ENCODE assay signal across 25 cellular contexts in the genomic region with DNA sequence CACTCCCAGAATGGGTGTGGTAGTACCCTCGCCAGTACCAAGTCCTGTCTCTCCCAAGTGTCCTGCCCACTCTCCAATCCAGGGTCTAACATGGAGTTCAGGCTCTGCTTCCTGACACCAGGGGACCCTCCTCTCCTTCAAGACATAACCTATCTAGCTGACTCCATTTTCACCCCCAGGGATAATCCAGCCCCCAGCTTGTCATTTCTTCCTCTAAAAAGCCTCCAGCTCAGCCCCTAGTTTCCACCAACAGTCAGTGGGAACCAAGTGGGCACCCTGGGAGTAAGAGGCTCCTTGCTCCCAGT. TPM values are rescaled to one million over a fixed set of nuclear protein-coding genes. Genes with fewer than 3 reads are reported as not detected.
DNase-seq lines count a peak whose midpoint lies in the region; ATAC-seq and TF ChIP-seq lines count a peak whose summit lies in the region.
"Had no signal": no experiment of that assay in that cellular context is flagged by ENCODE, and none has a peak within 500 bp of the region (broad histone marks: within the 10 kb centered on the region; RNA-seq: fewer than 3 reads in every experiment).

No MANE protein-coding gene starts in this region.

- 100% methylated on average over 1 of the region's 1 CpG for WGBS in upper lobe of left lung, 2 donors

- no TSS peak for BruUV-seq in PC-9 (replicated peaks; lab: Mats Ljungman, UMichigan)

- peaks cover 6% of the 10 kb centered on the region for H3K36me3 Mint-ChIP-seq in central memory CD8-positive, alpha-beta T cell (ENCODE audit: insufficient read depth)
- H3K36me3 Mint-ChIP-seq in osteocyte (ENCODE audit: unreplicated experiment) = no peaks in the 10 kb centered on the region
- no peaks in the 10 kb centered on the region for H3K36me3 Mint-ChIP-seq in activated CD4-positive, alpha-beta T cell treated with anti-CD3 and anti-CD28 coated beads for 36 hours (ENCODE audit: low read depth)
- H3K36me3 Mint-ChIP-seq: naive B cell had no signal

- peak; percentile 11 for ATAC-seq in stimulated activated naive CD8-positive, alpha-beta T cell treated with anti-CD3 and anti-CD28 coated beads, Interleukin-15, amount 100 ng/mL, for 72 hours
- ATAC-seq in stimulated activated naive CD8-positive, alpha-beta T cell treated with anti-CD3 and anti-CD28 coated beads, Interleukin-15, Interleukin-2, amounts not matched to agents 100 U/mL and 50 U/mL, for 24 hours = no peak
- ATAC-seq in central memory CD8-positive, alpha-beta T cell (replicated peaks; ENCODE audit: extremely low read depth, poor library complexity, severe bottlenecking) = no peak
- no peak for ATAC-seq in upper lobe of left lung (ENCODE audit: low FRiP score in 2 of 2)
- ATAC-seq in activated CD4-positive, alpha-beta T cell treated with anti-CD3 and anti-CD28 coated beads for 36 hours = no peak
- ATAC-seq: activated naive CD8-positive, alpha-beta T cell treated with anti-CD3 and anti-CD28 coated beads, Interleukin-2, amount 50 U/mL, for 24 hours; esophagus mucosa had no signal

- intact Hi-C loops in PC-9 (cut with micrococcal nuclease; ENCODE audit: unreplicated experiment) = no loop called here
- intact Hi-C loops in activated CD4-positive, alpha-beta T cell treated with anti-CD3 and anti-CD28 coated beads for 36 hours (cut with DNase I, micrococcal nuclease) = no loop called here

- CTCF ChIA-PET in PC-9 (lab: Charles Lee) = no interaction called here
- CTCF ChIA-PET in activated CD4-positive, alpha-beta T cell treated with anti-CD3 and anti-CD28 coated beads for 36 hours (lab: Charles Lee) = no interaction called here

- no peak for TF ChIP-seq CTCF in osteocyte (IDR thresholded peaks at IDR 0.05)
- TF ChIP-seq CTCF in upper lobe of left lung (IDR thresholded peaks at IDR 0.05) = no peak
- TF ChIP-seq CTCF in PC-9 (conservative IDR thresholded peaks at IDR 0.05) = no peak

- no peak for TF ChIP-seq POLR2A in upper lobe of left lung (IDR thresholded peaks at IDR 0.05)

- peak overlapping the region in 1 of 2 donors; percentile 55 for H3K27ac Mint-ChIP-seq in stimulated activated naive CD8-positive, alpha-beta T cell treated with anti-CD3 and anti-CD28 coated beads, Interleukin-15, amount 100 ng/mL, for 72 hours
- H3K27ac Mint-ChIP-seq in central memory CD8-positive, alpha-beta T cell (ENCODE audit: low read depth) = peak overlapping the region; percentile 78
- peak overlapping the region; percentile 24 for H3K27ac Mint-ChIP-seq in osteocyte (ENCODE audit: unreplicated experiment)
- H3K27ac Mint-ChIP-seq in activated CD4-positive, alpha-beta T cell treated with anti-CD3 and anti-CD28 coated beads for 36 hours = no peak overlapping the region
- H3K27ac Mint-ChIP-seq: activated naive CD8-positive, alpha-beta T cell treated with anti-CD3 and anti-CD28 coated beads, Interleukin-2, amount 50 U/mL, for 24 hours had no signal

- H3K79me2 ChIP-seq in PC-9 (ENCODE audit: low read depth) = no peaks in the 10 kb centered on the region

- H3K27me3 Mint-ChIP-seq in stimulated activated naive CD8-positive, alpha-beta T cell treated with anti-CD3 and anti-CD28 coated beads, Interleukin-15, amount 100 ng/mL, for 72 hours = no peaks in the 10 kb centered on the region
- H3K27me3 Mint-ChIP-seq in central memory CD8-positive, alpha-beta T cell = no peaks in the 10 kb centered on the region
- no peaks in the 10 kb centered on the region for H3K27me3 Mint-ChIP-seq in osteocyte (ENCODE audit: unreplicated experiment)
- H3K27me3 Mint-ChIP-seq in activated CD4-positive, alpha-beta T cell treated with anti-CD3 and anti-CD28 coated beads for 36 hours = no peaks in the 10 kb centered on the region
- H3K27me3 Mint-ChIP-seq: activated naive CD8-positive, alpha-beta T cell treated with anti-CD3 and anti-CD28 coated beads, Interleukin-2, amount 50 U/mL, for 24 hours; naive B cell had no signal

- POLR2A ChIA-PET in PC-9 (lab: Charles Lee; ENCODE audit: unreplicated experiment) = interaction anchor here (0.7 kb wide), 1 partner anchor 131 kb away, joined by 7 read pairs; no protein-coding TSS in a partner anchor
- POLR2A ChIA-PET in activated CD4-positive, alpha-beta T cell treated with anti-CD3 and anti-CD28 coated beads for 36 hours (lab: Charles Lee) = no interaction called here

- H3K4me3 Mint-ChIP-seq in stimulated activated naive CD8-positive, alpha-beta T cell treated with anti-CD3 and anti-CD28 coated beads, Interleukin-15, amount 100 ng/mL, for 72 hours = no peak overlapping the region
- H3K4me3 Mint-ChIP-seq in central memory CD8-positive, alpha-beta T cell = no peak overlapping the region
- no peak overlapping the region for H3K4me3 Mint-ChIP-seq in osteocyte (ENCODE audit: unreplicated experiment)
- no peak overlapping the region for H3K4me3 Mint-ChIP-seq in activated CD4-positive, alpha-beta T cell treated with anti-CD3 and anti-CD28 coated beads for 36 hours
- H3K4me3 Mint-ChIP-seq: activated naive CD8-positive, alpha-beta T cell treated with anti-CD3 and anti-CD28 coated beads, Interleukin-2, amount 50 U/mL, for 24 hours; naive B cell had no signal

- no peaks in the 10 kb centered on the region for H3K9me2 ChIP-seq in PC-9 (ENCODE audit: insufficient read depth)

- no peak for TF ChIP-seq EP300 in upper lobe of left lung (IDR thresholded peaks at IDR 0.05)

- H3K4me2 ChIP-seq in PC-9 = no peak overlapping the region

- H3K36me3 ChIP-seq in upper lobe of left lung (no peaks in the 10 kb centered on the region), PC-9 (ENCODE audit: low read depth) (no peaks in the 10 kb centered on the region)
- H3K36me3 ChIP-seq: uterus had no signal

- no peak overlapping the region for H3K27ac ChIP-seq in upper lobe of left lung
- no peak overlapping the region for H3K27ac ChIP-seq in PC-9
- H3K27ac ChIP-seq: uterus had no signal

- H2AFZ ChIP-seq in PC-9 = no peak overlapping the region

- H3F3A ChIP-seq in PC-9 (ENCODE audit: insufficient read depth, low read depth) = peaks cover 25% of the 10 kb centered on the region

- H3K4me3 ChIP-seq in upper lobe of left lung (no peak overlapping the region), PC-9 (no peak overlapping the region)
- H3K4me3 ChIP-seq: uterus had no signal

- H3K27me3 ChIP-seq in upper lobe of left lung = no peaks in the 10 kb centered on the region
- no peaks in the 10 kb centered on the region for H3K27me3 ChIP-seq in PC-9 (ENCODE audit: insufficient read depth, low read depth)
- H3K27me3 ChIP-seq: uterus had no signal

- no peaks in the 10 kb centered on the region for H3K4me1 Mint-ChIP-seq in stimulated activated naive CD8-positive, alpha-beta T cell treated with anti-CD3 and anti-CD28 coated beads, Interleukin-15, amount 100 ng/mL, for 72 hours
- no peaks in the 10 kb centered on the region for H3K4me1 Mint-ChIP-seq in central memory CD8-positive, alpha-beta T cell
- peaks cover 68% of the 10 kb centered on the region for H3K4me1 Mint-ChIP-seq in osteocyte (ENCODE audit: unreplicated experiment)
- no peaks in the 10 kb centered on the region for H3K4me1 Mint-ChIP-seq in activated CD4-positive, alpha-beta T cell treated with anti-CD3 and anti-CD28 coated beads for 36 hours

- H4K20me1 ChIP-seq in PC-9 (ENCODE audit: insufficient read depth) = no peaks in the 10 kb centered on the region

- no peaks in the 10 kb centered on the region for H3K9me3 Mint-ChIP-seq in stimulated activated naive CD8-positive, alpha-beta T cell treated with anti-CD3 and anti-CD28 coated beads, Interleukin-15, amount 100 ng/mL, for 72 hours
- H3K9me3 Mint-ChIP-seq in central memory CD8-positive, alpha-beta T cell = no peaks in the 10 kb centered on the region
- H3K9me3 Mint-ChIP-seq in osteocyte (ENCODE audit: unreplicated experiment) = no peaks in the 10 kb centered on the region
- no peaks in the 10 kb centered on the region for H3K9me3 Mint-ChIP-seq in activated CD4-positive, alpha-beta T cell treated with anti-CD3 and anti-CD28 coated beads for 36 hours (ENCODE audit: low read depth)
- H3K9me3 Mint-ChIP-seq: activated naive CD8-positive, alpha-beta T cell treated with anti-CD3 and anti-CD28 coated beads, Interleukin-2, amount 50 U/mL, for 24 hours; naive B cell had no signal

- H3K9me3 ChIP-seq in upper lobe of left lung = no peaks in the 10 kb centered on the region
- 0 out of 2 replicates have a peak, but pooled peaks cover 3% of the 10 kb centered on the region for H3K9me3 ChIP-seq in PC-9 (ENCODE audit: insufficient read depth, low read depth)
- H3K9me3 ChIP-seq: uterus had no signal

- DNase-seq in stimulated activated naive CD8-positive, alpha-beta T cell treated with anti-CD3 and anti-CD28 coated beads, Interleukin-15, amount 100 ng/mL, for 72 hours = no peak
- no peak for DNase-seq in stimulated activated naive CD8-positive, alpha-beta T cell treated with anti-CD3 and anti-CD28 coated beads, Interleukin-15, Interleukin-2, amounts not matched to agents 100 U/mL and 50 U/mL, for 24 hours
- no peak for DNase-seq in central memory CD8-positive, alpha-beta T cell (ENCODE audit: low spot score in 2 of 2)
- DNase-seq in osteocyte (ENCODE audit: extremely low spot score, unreplicated experiment) = no peak
- no peak for DNase-seq in upper lobe of left lung
- no peak for DNase-seq in PC-9
- no peak for DNase-seq in activated CD4-positive, alpha-beta T cell treated with anti-CD3 and anti-CD28 coated beads for 36 hours
- no peak for DNase-seq in NCI-H226
- DNase-seq: activated CD4-positive, alpha-beta T cell treated with anti-CD3 and anti-CD28 coated beads, Interleukin-2, amount 50 U/mL, for 1 hour; activated gamma-delta T cell treated with Interleukin-2 at 50 U/mL for 16 hours; activated naive CD8-positive, alpha-beta T cell treated with anti-CD3 and anti-CD28 coated beads, Interleukin-2, amount 50 U/mL, for 24 hours; activated T-cell treated with anti-CD3 and anti-CD28 coated beads, Interleukin-2, amount 50 U/mL, for 1 hour; caudate nucleus; KBM-7; midbrain; naive B cell; NCI-H1105; NCI-H1930; NCI-H524; nucleus accumbens; SHP77; stimulated activated CD4-positive, alpha-beta T cell treated with anti-CD3 and anti-CD28 coated beads, Interleukin-4, amount 100 ng/mL, for 1 hour; substantia nigra; uterus had no signal

- H3K4me1 ChIP-seq in upper lobe of left lung (peaks cover 11 to 18% (median 16%) of the 10 kb centered on the region in 4 donors), PC-9 (replicated peaks; ENCODE audit: insufficient read depth) (peaks cover 54% of the 10 kb centered on the region)

RNA-seq across cellular contexts. Expression of a gene that starts 27.6 kb away (rescaled TPM):
- 22.4 and 23.0 TPM in 2 replicates for total RNA-seq in osteocyte
- total RNA-seq in upper lobe of left lung = 10 to 100 TPM in 4 of 6 donors, 1 to 10 TPM in 2; 7.9 to 19.8 (median 17.2) TPM
- total RNA-seq in PC-9 (2021) = 12.6 and 14.5 TPM in 2 replicates
- total RNA-seq in activated CD4-positive, alpha-beta T cell treated with anti-CD3 and anti-CD28 coated beads for 36 hours = 10 to 100 TPM; 23.2 to 29.6 TPM
